ENCODE assay signal across 24 cellular contexts in the genomic region with DNA sequence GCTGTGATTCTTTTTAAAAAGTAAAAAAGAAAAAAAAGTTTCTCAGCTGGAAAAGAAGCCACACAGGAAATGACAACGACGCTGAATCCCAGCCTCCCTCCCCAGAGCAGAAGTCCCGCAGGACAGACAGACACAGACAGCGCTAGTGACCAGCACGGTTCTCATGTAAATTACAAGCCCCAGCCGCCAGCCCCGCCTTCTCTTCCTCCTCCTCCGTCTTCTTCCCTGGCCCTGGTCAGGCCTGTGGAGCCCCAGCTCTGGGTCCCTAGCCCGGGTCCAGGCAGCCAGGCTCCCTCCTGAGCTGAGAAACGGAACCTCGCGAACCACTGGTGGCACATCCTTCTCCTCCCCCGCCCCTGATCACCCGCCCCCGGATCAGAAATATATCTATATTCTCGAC. TPM values are rescaled to one million over a fixed set of nuclear protein-coding genes. Genes with fewer than 3 reads are reported as not detected.
"Had no signal": no experiment of that assay in that cellular context is flagged by ENCODE, and none has a peak within 500 bp of the region (broad histone marks: within the 10 kb centered on the region; RNA-seq: fewer than 3 reads in every experiment).

No MANE protein-coding gene starts in this region.

- ATAC-seq: activated CD8-positive, alpha-beta memory T cell treated with anti-CD3 and anti-CD28 coated beads, Interleukin-2, amount 10 ng/mL, durations not matched to agents 7 days and 5 days; foreskin keratinocyte; natural killer cell; sciatic nerve; stimulated activated memory B cell treated with anti-CD40 and anti-IgM and Interleukin-4, amounts not matched to agents 10 μg/mL and 1 μg/mL and 100 μg/mL, for 72 hours had no signal

- H3K36me3 Mint-ChIP-seq: natural killer cell had no signal

- H3K4me2 ChIP-seq: smooth muscle cell had no signal

- H3K9me3 ChIP-seq: colonic mucosa, neutrophil, testis, upper lobe of left lung had no signal

- H3K9me3 Mint-ChIP-seq: activated CD4-positive, alpha-beta memory T cell treated with anti-CD3 and anti-CD28 coated beads for 36 hours; activated naive CD8-positive, alpha-beta T cell treated with anti-CD3 and anti-CD28 coated beads, Interleukin-2, amount 10 ng/mL, durations not matched to agents 7 days and 5 days; brain; endodermal cell; natural killer cell; stimulated activated memory B cell treated with anti-CD40 and anti-IgM and Interleukin-4, amounts not matched to agents 10 μg/mL and 1 μg/mL and 100 μg/mL, for 72 hours had no signal

- H2AFZ ChIP-seq: parathyroid adenoma had no signal

- H3K27me3 ChIP-seq: colonic mucosa, testis, upper lobe of left lung had no signal

- H3K27me3 Mint-ChIP-seq: activated naive CD8-positive, alpha-beta T cell treated with anti-CD3 and anti-CD28 coated beads, Interleukin-2, amount 10 ng/mL, durations not matched to agents 7 days and 5 days; brain; stimulated activated memory B cell treated with anti-CD40 and anti-IgM and Interleukin-4, amounts not matched to agents 10 μg/mL and 1 μg/mL and 100 μg/mL, for 72 hours had no signal

- H3K4me1 ChIP-seq: colonic mucosa, foreskin keratinocyte, parathyroid adenoma, testis had no signal

- H3K4me1 Mint-ChIP-seq: brain, endodermal cell had no signal

- H3K27ac Mint-ChIP-seq: activated CD4-positive, alpha-beta memory T cell treated with anti-CD3 and anti-CD28 coated beads for 36 hours; activated CD8-positive, alpha-beta memory T cell treated with anti-CD3 and anti-CD28 coated beads, Interleukin-2, amount 10 ng/mL, durations not matched to agents 7 days and 5 days; activated naive CD8-positive, alpha-beta T cell treated with anti-CD3 and anti-CD28 coated beads, Interleukin-2, amount 10 ng/mL, durations not matched to agents 7 days and 5 days; brain; endodermal cell; stimulated activated memory B cell treated with anti-CD40 and anti-IgM and Interleukin-4, amounts not matched to agents 10 μg/mL and 1 μg/mL and 100 μg/mL, for 72 hours had no signal

- H3K4me3 ChIP-seq: colonic mucosa, smooth muscle cell, testis, upper lobe of left lung had no signal

- H3K4me3 Mint-ChIP-seq: activated CD4-positive, alpha-beta memory T cell treated with anti-CD3 and anti-CD28 coated beads for 36 hours; activated CD8-positive, alpha-beta memory T cell treated with anti-CD3 and anti-CD28 coated beads, Interleukin-2, amount 10 ng/mL, durations not matched to agents 7 days and 5 days; activated naive CD8-positive, alpha-beta T cell treated with anti-CD3 and anti-CD28 coated beads, Interleukin-2, amount 10 ng/mL, durations not matched to agents 7 days and 5 days; brain; endodermal cell; stimulated activated memory B cell treated with anti-CD40 and anti-IgM and Interleukin-4, amounts not matched to agents 10 μg/mL and 1 μg/mL and 100 μg/mL, for 72 hours had no signal

- DNase-seq: activated CD4-positive, alpha-beta memory T cell treated with anti-CD3 and anti-CD28 coated beads for 36 hours; activated CD8-positive, alpha-beta memory T cell treated with anti-CD3 and anti-CD28 coated beads, Interleukin-2, amount 10 ng/mL, durations not matched to agents 7 days and 5 days; activated naive CD4-positive, alpha-beta T cell; activated naive CD8-positive, alpha-beta T cell treated with anti-CD3 and anti-CD28 coated beads, Interleukin-2, amount 10 ng/mL, durations not matched to agents 7 days and 5 days; amygdala; central memory CD4-positive, alpha-beta T cell; colonic mucosa; endodermal cell; foreskin keratinocyte; glutamatergic neuron; mesendoderm; natural killer cell; stimulated activated CD4-positive, alpha-beta T cell treated with anti-CD3 and anti-CD28 coated beads, Interleukin-4, amount 100 ng/mL, for 24 hours; testis had no signal

- H3K79me2 ChIP-seq: parathyroid adenoma had no signal

- H3K27ac ChIP-seq: colonic mucosa, foreskin keratinocyte, neutrophil, parathyroid adenoma, testis, upper lobe of left lung, WERI-Rb-1 had no signal

- H3K9ac ChIP-seq: parathyroid adenoma had no signal

RNA-seq across cellular contexts. Expression of a gene that starts 7.0 kb away (rescaled TPM):
- total RNA-seq: colonic mucosa, endodermal cell, fibroblast of lung, foreskin keratinocyte, liver, sciatic nerve, smooth muscle cell had no signal
- polyA plus RNA-seq: fibroblast of lung, foreskin keratinocyte, liver, smooth muscle cell had no signal

RNA-seq across cellular contexts. Expression of a gene that starts 54.9 kb away (rescaled TPM):
- total RNA-seq: foreskin keratinocyte had no signal
- polyA plus RNA-seq: fibroblast of lung had no signal
